Comparison of ENCODE assay signal across 2 cellular contexts in genomic region chr5:157523976-157524375, GRCh38.
TF ChIP-seq lines count a peak whose summit lies in the region.

No MANE protein-coding gene starts in this region.

TF ChIP-seq in SK-N-SH treated with all-trans-retinoic acid at 6 μM for 48 hours, 23 proteins besides CTCF, POLR2A, EP300 and RAD21 (continued from another document):
- TF ChIP-seq POU6F1 (CRISPR knock-in tag; IDR thresholded peaks at IDR 0.05; ENCODE audit: borderline replicate concordance, low read depth) (no peak), OSR1 (CRISPR knock-in tag; IDR thresholded peaks at IDR 0.05) (no peak), BACH2 (CRISPR knock-in tag; IDR thresholded peaks at IDR 0.05; ENCODE audit: borderline replicate concordance) (no peak), ZNF70 (CRISPR knock-in tag; IDR thresholded peaks at IDR 0.05) (no peak), CSRNP3 (CRISPR knock-in tag; IDR thresholded peaks at IDR 0.05) (no peak), ZNF565 (CRISPR knock-in tag; conservative IDR thresholded peaks at IDR 0.05; ENCODE audit: low read depth) (no peak), ZFP3 (CRISPR knock-in tag; IDR thresholded peaks at IDR 0.05) (no peak), CSDC2 (CRISPR knock-in tag; IDR thresholded peaks at IDR 0.05) (no peak), SNAI2 (CRISPR knock-in tag; IDR thresholded peaks at IDR 0.05) (no peak)

TF ChIP-seq in SK-N-SH, 30 proteins besides CTCF, POLR2A, EP300 and RAD21 (continued from another document):
- TF ChIP-seq USF2 (IDR thresholded peaks at IDR 0.05; ENCODE audit: borderline replicate concordance, low read depth, low read length) (no peak), TEAD4 (IDR thresholded peaks at IDR 0.05; ENCODE audit: borderline replicate concordance, insufficient read depth) (no peak), REST (IDR thresholded peaks at IDR 0.05; ENCODE audit: low read depth, low read length) (no peak), YY1 (IDR thresholded peaks at IDR 0.05; ENCODE audit: low read depth) (no peak), TCF12 (IDR thresholded peaks at IDR 0.05) (no peak), RFX5 (IDR thresholded peaks at IDR 0.05; ENCODE audit: low read length) (no peak), POLR2AphosphoS5 (IDR thresholded peaks at IDR 0.05; ENCODE audit: low read depth, low read length) (no peak), NFIC (IDR thresholded peaks at IDR 0.05; ENCODE audit: borderline replicate concordance) (no peak), USF1 (IDR thresholded peaks at IDR 0.05; ENCODE audit: borderline replicate concordance, low read depth) (no peak)
- TF ChIP-seq, protein P1, sequence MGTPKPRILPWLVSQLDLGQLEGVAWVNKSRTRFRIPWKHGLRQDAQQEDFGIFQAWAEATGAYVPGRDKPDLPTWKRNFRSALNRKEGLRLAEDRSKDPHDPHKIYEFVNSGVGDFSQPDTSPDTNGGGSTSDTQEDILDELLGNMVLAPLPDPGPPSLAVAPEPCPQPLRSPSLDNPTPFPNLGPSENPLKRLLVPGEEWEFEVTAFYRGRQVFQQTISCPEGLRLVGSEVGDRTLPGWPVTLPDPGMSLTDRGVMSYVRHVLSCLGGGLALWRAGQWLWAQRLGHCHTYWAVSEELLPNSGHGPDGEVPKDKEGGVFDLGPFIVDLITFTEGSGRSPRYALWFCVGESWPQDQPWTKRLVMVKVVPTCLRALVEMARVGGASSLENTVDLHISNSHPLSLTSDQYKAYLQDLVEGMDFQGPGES (IDR thresholded peaks at IDR 0.05; ENCODE audit: low read depth, low read length) = no peak
